ENCODE assay signal across 8 cellular contexts in the genomic region with DNA sequence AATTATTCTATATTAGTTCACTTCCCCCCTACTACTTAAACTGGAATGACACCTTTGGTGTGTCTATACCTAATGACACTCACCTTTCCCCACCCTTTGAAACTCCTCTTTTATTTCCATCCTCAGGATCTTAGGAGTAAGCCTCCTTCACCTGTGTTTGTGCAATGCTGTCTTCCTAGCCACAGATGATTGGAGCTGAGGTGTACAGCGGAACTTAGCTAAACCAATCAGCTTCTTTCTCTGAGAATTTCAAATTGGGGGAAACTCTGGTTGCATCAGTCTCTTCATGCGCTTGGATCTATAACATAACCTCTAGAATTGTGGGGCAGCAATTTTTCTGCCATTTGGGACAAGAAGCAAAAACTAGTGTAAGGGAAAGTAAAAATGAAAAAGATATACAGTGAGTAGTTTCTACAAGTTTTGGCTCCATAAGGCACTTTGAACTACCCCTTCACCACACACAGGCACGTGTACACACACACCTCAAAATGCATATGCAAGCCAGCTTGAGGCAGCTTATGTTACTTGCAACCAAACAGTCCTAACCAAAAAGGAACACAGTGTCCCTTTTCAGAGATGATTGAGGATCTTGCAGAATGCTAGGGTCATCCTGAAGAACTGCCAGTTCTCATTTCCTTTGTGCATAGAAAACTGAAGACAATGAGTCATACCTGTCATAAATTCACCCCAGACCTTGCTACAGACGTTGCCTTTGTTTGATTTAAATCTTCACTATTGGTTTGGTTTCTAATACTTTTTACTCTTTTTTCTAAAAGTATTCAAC. TPM values are rescaled to one million over a fixed set of nuclear protein-coding genes. Genes with fewer than 3 reads are reported as not detected.
A peak's percentile ranks its signal among the peaks of the same experiment; 100 is the strongest.
DNase-seq lines count a peak whose midpoint lies in the region; ATAC-seq and TF ChIP-seq lines count a peak whose summit lies in the region.

No MANE protein-coding gene starts in this region.

- no peak for TF ChIP-seq CTCF in cardiac fibroblast (IDR thresholded peaks at IDR 0.05; ENCODE audit: low read depth, low read length)
- TF ChIP-seq CTCF in suprapubic skin (IDR thresholded peaks at IDR 0.05) = no peak
- TF ChIP-seq CTCF in natural killer cell (IDR thresholded peaks at IDR 0.05) = no peak

- intact Hi-C loops in right cardiac atrium (cut with DNase I) (no loop called here), cardiac septum (cut with DNase I) (no loop called here), natural killer cell (cut with micrococcal nuclease) (no loop called here)

- peak; percentile 45 to 73 for ATAC-seq in right cardiac atrium
- ATAC-seq in HG03469 (IDR thresholded peaks at IDR 0.05; ENCODE audit: unreplicated experiment) = peak; percentile 88
- ATAC-seq in GM19324 (IDR thresholded peaks at IDR 0.05; ENCODE audit: low FRiP score, unreplicated experiment) = no peak
- no peak for ATAC-seq in natural killer cell

- H3K4me1 Mint-ChIP-seq in natural killer cell = no peaks in the 10 kb centered on the region

- no peak for DNase-seq in right cardiac atrium
- no peak for DNase-seq in cardiac septum (ENCODE audit: low spot score)
- DNase-seq in cardiac fibroblast (ENCODE audit: low read depth in 2 of 2) = peak; percentile 88 to 94
- DNase-seq in suprapubic skin (ENCODE audit: low spot score in 2 of 2) = peak in 1 of 2 donors; percentile 71
- no peak for DNase-seq in NCI-H510A (lab: John Stamatoyannopoulos, UW)
- DNase-seq in natural killer cell = no peak

- H3K4me1 ChIP-seq in right cardiac atrium (ENCODE audit: control insufficient read depth, insufficient read depth, low read length) = no peaks in the 10 kb centered on the region
- H3K4me1 ChIP-seq in suprapubic skin = peaks cover 45% of the 10 kb centered on the region

- H3K27ac Mint-ChIP-seq in natural killer cell = no peak overlapping the region

- H3K9me3 ChIP-seq in right cardiac atrium (ENCODE audit: control insufficient read depth, low read length) = no peaks in the 10 kb centered on the region
- no peaks in the 10 kb centered on the region for H3K9me3 ChIP-seq in suprapubic skin

- no peaks in the 10 kb centered on the region for H3K9me3 Mint-ChIP-seq in natural killer cell

- H3K27me3 ChIP-seq in right cardiac atrium (ENCODE audit: control insufficient read depth, insufficient read depth) (no peaks in the 10 kb centered on the region), suprapubic skin (no peaks in the 10 kb centered on the region)

- no peak overlapping the region for H3K4me3 Mint-ChIP-seq in natural killer cell

- WGBS in right cardiac atrium = 39% methylated on average over 4 of the region's 4 CpGs
- WGBS in suprapubic skin = 44% methylated on average over 4 of the region's 4 CpGs

- H3K27ac ChIP-seq in right cardiac atrium (ENCODE audit: low read length) (no peak overlapping the region), suprapubic skin (peak overlapping the region; percentile 89)

- H3K36me3 Mint-ChIP-seq in natural killer cell = peaks cover 4% of the 10 kb centered on the region

- no peaks in the 10 kb centered on the region for H3K36me3 ChIP-seq in suprapubic skin

- H3K4me3 ChIP-seq in right cardiac atrium (ENCODE audit: low read length) (no peak overlapping the region), cardiac fibroblast (replicated peaks in 1 of 2; ENCODE audit: low read depth in 2 of 2, low read length in 2 of 2) (no peak overlapping the region), suprapubic skin (no peak overlapping the region)

- TF ChIP-seq POLR2A in suprapubic skin (IDR thresholded peaks at IDR 0.05) = no peak

- peak; percentile 81 for TF ChIP-seq EP300 in suprapubic skin (IDR thresholded peaks at IDR 0.05)

- H3K27me3 Mint-ChIP-seq in natural killer cell (ENCODE audit: low read depth in 2 of 2) = peaks cover 0 to 9% of the 10 kb centered on the region in 2 donors

RNA-seq across cellular contexts. Expression of gene LDLRAD3, which starts 36.0 kb away (rescaled TPM):
- total RNA-seq in right cardiac atrium (1 to 10 TPM; 3.0 to 7.0 (median 3.6) TPM), cardiac septum (4.4 TPM), suprapubic skin (10 to 100 TPM; 39.7 to 50.9 (median 46.0) TPM), natural killer cell (1 to 10 TPM; 1.0 to 1.5 (median 1.2) TPM)
- 1.8 TPM for polyA plus RNA-seq in right cardiac atrium

Comparison
In these comparisons a context has a peak if more than half of its experiments do, and no peak if none do; other contexts are left out.
1. ATAC-seq: peak in right cardiac atrium (2 of 2) and HG03469 (single experiment); none in GM19324 (single experiment) and natural killer cell (0 of 3).
2. DNase-seq: peak in cardiac fibroblast (2 of 2); none in right cardiac atrium (0 of 3), cardiac septum (single experiment), NCI-H510A (single experiment) and natural killer cell (single experiment).